ENCODE assay signal across 8 cellular contexts in the genomic region with DNA sequence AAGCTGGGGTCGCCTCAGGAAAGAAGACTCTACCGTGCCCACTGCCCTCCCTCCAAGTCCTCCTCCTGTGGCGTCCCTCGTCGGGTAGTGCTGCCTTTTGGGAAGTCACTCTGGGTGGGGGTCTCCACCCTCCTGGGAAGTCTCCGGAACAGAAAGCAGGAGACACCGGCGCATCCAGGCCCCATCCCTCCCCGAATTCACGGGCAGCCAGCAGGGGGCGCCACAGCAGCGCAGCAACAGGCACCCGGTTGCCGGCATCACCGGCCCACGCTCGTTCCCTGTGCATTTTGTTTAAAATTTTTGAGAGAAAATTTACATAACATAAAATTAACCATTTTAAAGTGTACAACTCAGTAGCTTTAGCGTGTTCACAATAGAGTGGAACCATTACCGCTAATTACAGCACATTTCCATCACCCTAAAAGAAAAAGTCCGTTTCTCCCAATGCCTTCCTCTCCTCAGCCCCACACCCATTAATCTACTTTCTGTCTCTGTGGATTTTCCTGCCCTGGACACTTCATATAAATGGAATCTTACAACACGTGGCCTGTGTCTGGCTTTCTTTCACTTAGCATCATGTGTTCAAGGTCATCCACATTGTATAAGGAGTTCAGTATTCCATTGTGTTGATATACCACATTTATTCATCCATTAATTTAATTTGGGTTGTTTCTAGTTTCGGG.
DNase-seq lines count a peak whose midpoint lies in the region; ATAC-seq, FAIRE-seq and TF ChIP-seq lines count a peak whose summit lies in the region.

No MANE protein-coding gene starts in this region.

- no peak for ATAC-seq in HG03175 (IDR thresholded peaks at IDR 0.05; ENCODE audit: unreplicated experiment)
- ATAC-seq in HG03565 (IDR thresholded peaks at IDR 0.05; ENCODE audit: unreplicated experiment) = no peak

- H4K20me1 ChIP-seq in OCI-LY3 (ENCODE audit: insufficient read depth, low read length) = peaks cover 25% of the 10 kb centered on the region

- peak overlapping the region; percentile 51 for H3K4me2 ChIP-seq in OCI-LY3 (ENCODE audit: low read length)

- peak; percentile 75 for DNase-seq in GM12892 (ENCODE audit: insufficient read length)
- DNase-seq in ascending aorta (ENCODE audit: low spot score in 2 of 2) = no peak
- peak; percentile 91 for DNase-seq in iPS-NIHi11 (ENCODE audit: low spot score)
- peak; percentile 42 for DNase-seq in stimulated activated CD4-positive, alpha-beta T cell treated with anti-CD3 and anti-CD28 coated beads, Interleukin-1b, Interleukin-23, amount 100 ng/mL, for 48 hours
- DNase-seq in SK-N-DZ (ENCODE audit: low spot score) = no peak

- H2AFZ ChIP-seq in OCI-LY3 (ENCODE audit: low read depth, low read length) = no peak overlapping the region

- TF ChIP-seq CTCF in OCI-LY3 (IDR thresholded peaks at IDR 0.05; ENCODE audit: low read depth, low read length) (peak; percentile 100), ascending aorta (IDR thresholded peaks at IDR 0.05) (peak; percentile 65 to 86 (median 74))

- H3K4me3 ChIP-seq in OCI-LY3 (ENCODE audit: low read length) (peak overlapping the region; percentile 57), ascending aorta (peak overlapping the region; percentile 32 to 51)

- no peak for TF ChIP-seq POLR2A in GM12892 (IDR thresholded peaks at IDR 0.05; ENCODE audit: low read depth, low read length)

- H3K27ac ChIP-seq in OCI-LY3 (ENCODE audit: low read length) (no peak overlapping the region), ascending aorta (no peak overlapping the region)

- H3K79me2 ChIP-seq in OCI-LY3 (ENCODE audit: low read length) = no peaks in the 10 kb centered on the region

- H3K4me1 ChIP-seq in OCI-LY3 (ENCODE audit: low read length) (peaks cover 9% of the 10 kb centered on the region), ascending aorta (no peaks in the 10 kb centered on the region)

- FAIRE-seq in GM12892 (lab: Jason Lieb, UNC) = no peak

- H3K27me3 ChIP-seq in OCI-LY3 (ENCODE audit: low read depth, low read length) (peaks cover 51% of the 10 kb centered on the region), ascending aorta (no peaks in the 10 kb centered on the region)

- no peaks in the 10 kb centered on the region for H3K36me3 ChIP-seq in OCI-LY3 (replicated peaks; ENCODE audit: low read depth, low read length)
- no peaks in the 10 kb centered on the region for H3K36me3 ChIP-seq in ascending aorta

- intact Hi-C loops in ascending aorta (cut with DNase I) = no loop called here

- H3K9ac ChIP-seq in OCI-LY3 (ENCODE audit: low read length) = no peak overlapping the region

- H3K9me3 ChIP-seq in OCI-LY3 (ENCODE audit: insufficient read depth, low read length) = no peaks in the 10 kb centered on the region
- H3K9me3 ChIP-seq in ascending aorta = no peaks in the 10 kb centered on the region

Comparison
In these comparisons a context has a peak if more than half of its experiments do, and no peak if none do; other contexts are left out.
1. DNase-seq: peak in GM12892 (single experiment), iPS-NIHi11 (single experiment) and stimulated activated CD4-positive, alpha-beta T cell treated with anti-CD3 and anti-CD28 coated beads, Interleukin-1b, Interleukin-23, amount 100 ng/mL, for 48 hours (single experiment); none in ascending aorta (0 of 2) and SK-N-DZ (single experiment).